26 cellular contexts compared by ENCODE assay signal in the genomic region with DNA sequence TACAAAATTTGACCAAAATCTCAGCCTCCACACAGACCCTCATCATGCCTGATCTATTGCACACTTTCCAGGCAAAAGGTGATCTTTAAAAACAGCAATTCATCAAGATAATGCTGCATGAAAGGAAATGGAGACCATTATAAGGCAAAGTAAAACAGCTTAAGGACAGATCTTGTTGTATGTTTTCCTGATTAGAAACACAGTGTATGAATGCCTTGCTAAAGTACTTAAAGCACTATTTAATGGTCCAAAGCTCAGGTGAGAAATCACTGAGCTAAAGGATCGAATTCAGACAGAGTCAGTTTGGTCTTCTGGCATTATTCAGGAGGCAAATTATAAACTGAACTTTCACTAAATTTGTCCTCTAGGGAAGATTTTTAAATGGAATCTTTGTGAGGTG. TPM values are rescaled to one million over a fixed set of nuclear protein-coding genes. Genes with fewer than 3 reads are reported as not detected.
A peak's percentile ranks its signal among the peaks of the same experiment; 100 is the strongest.
DNase-seq lines count a peak whose midpoint lies in the region; ATAC-seq, FAIRE-seq and TF ChIP-seq lines count a peak whose summit lies in the region.
"Had no signal": no experiment of that assay in that cellular context is flagged by ENCODE, and none has a peak within 500 bp of the region (broad histone marks: within the 10 kb centered on the region; RNA-seq: fewer than 3 reads in every experiment).

No MANE protein-coding gene starts in this region.

- H2BK12ac ChIP-seq in H1 (ENCODE audit: low read depth, low read length): no peak overlapping the region

- H3K4me2 ChIP-seq in H1 (ENCODE audit: insufficient read depth in 1 of 2, low read depth in 2 of 2, low read length in 2 of 2) (peak overlapping the region; percentile 54 to 57), mesendoderm (ENCODE audit: low read length) (no peak overlapping the region)

- H3K4me1 ChIP-seq in A673 (ENCODE audit: insufficient read depth, low read length, poor library complexity, severe bottlenecking): peaks cover 22% of the 10 kb centered on the region
- peaks cover 40% of the 10 kb centered on the region for H3K4me1 ChIP-seq in HUES48 (ENCODE audit: control insufficient read depth, insufficient read depth, low read length)
- peaks cover 0 to 18% (median 7%) of the 10 kb centered on the region in 4 experiments; a peak in 4 of 7 replicates for H3K4me1 ChIP-seq in H1 (replicated peaks in 1 of 4; ENCODE audit: control insufficient read depth in 3 of 4, insufficient read depth in 4 of 4, low read length in 3 of 4)
- H3K4me1 ChIP-seq in mesendoderm (ENCODE audit: control insufficient read depth, low read depth, low read length): peaks cover 2% of the 10 kb centered on the region
- H3K4me1 ChIP-seq: SJSA1 had no signal

- no peak for ATAC-seq in effector memory CD8-positive, alpha-beta T cell (replicated peaks)
- no peak for ATAC-seq in activated T-cell treated with anti-CD3 and anti-CD28 coated beads, Interleukin-2, amount 50 U/mL, for 4 hours
- ATAC-seq: HepG2 had no signal

- H3K79me2 ChIP-seq in H1 (ENCODE audit: control insufficient read depth in 1 of 2, insufficient read depth in 2 of 2, low read length in 2 of 2) (no peaks in the 10 kb centered on the region), mesendoderm (ENCODE audit: control insufficient read depth, insufficient read depth, low read length) (no peaks in the 10 kb centered on the region)

- H2BK20ac ChIP-seq in H1 (ENCODE audit: low read length): peak overlapping the region; percentile 53; the same call in 1 of the 2 replicates

- peak overlapping the region; percentile 98 for H2BK120ac ChIP-seq in H1 (replicated peaks; ENCODE audit: low read depth, low read length)
- H2BK120ac ChIP-seq in mesendoderm (ENCODE audit: low read depth, low read length): no peak overlapping the region

- no peak for TF ChIP-seq EP300 in H1 (IDR thresholded peaks at IDR 0.05; ENCODE audit: borderline replicate concordance in 1 of 2, low read depth in 2 of 2, low read length in 2 of 2)

- H3K4me3 ChIP-seq in A673 (ENCODE audit: low read depth, low read length, poor library complexity, severe bottlenecking): no peak overlapping the region
- H3K4me3 ChIP-seq in HUES48 (ENCODE audit: low read depth, low read length): peak overlapping the region; percentile 43
- peak overlapping the region in 1 of 4 experiments; percentile 44; a peak in 2 of 8 replicates for H3K4me3 ChIP-seq in H1 (ENCODE audit: extremely low read depth in 1 of 4, insufficient read depth in 2 of 4, low read depth in 3 of 4, low read length in 4 of 4)
- H3K4me3 ChIP-seq in mesendoderm (ENCODE audit: low read length): no peak overlapping the region
- H3K4me3 ChIP-seq: BLaER1 treated with 17β-estradiol and CSF1 and Interleukin-3, amounts not matched to agents 10 nM and 100 nM; GM23248; SJSA1 had no signal

- H3K4ac ChIP-seq in H1 (replicated peaks; ENCODE audit: insufficient read length, low read depth, low read length) (no peak overlapping the region), mesendoderm (ENCODE audit: low read depth, low read length) (no peak overlapping the region)

- no peak overlapping the region for H3K14ac ChIP-seq in H1 (ENCODE audit: insufficient read length)

- FAIRE-seq in H1 (lab: Jason Lieb, UNC): no peak
- FAIRE-seq: D721Med, G401.6, HepG2 had no signal

- CTCF ChIA-PET in A673 (lab: Charles Lee): no interaction called here
- CTCF ChIA-PET in H1 (lab: Charles Lee; ENCODE audit: partially characterized antibody): interaction anchor here (1.4 kb wide), 1 partner anchor 9 kb away, joined by 6 read pairs; no protein-coding TSS in a partner anchor

- H2AFZ ChIP-seq in H1 (ENCODE audit: low read length): 0 out of 2 replicates have a peak overlapping the region, but pooled peaks have one; percentile 6
- H2AFZ ChIP-seq: GM23248 had no signal

- H3K79me1 ChIP-seq in H1 (ENCODE audit: low read depth, low read length) (no peaks in the 10 kb centered on the region), mesendoderm (ENCODE audit: low read length) (no peaks in the 10 kb centered on the region)

- peak overlapping the region; percentile 61 for H3K9ac ChIP-seq in HUES48 (ENCODE audit: low read depth, low read length)
- peak overlapping the region in 2 of 4 experiments; percentile 17 to 34; a peak in 1 of 7 replicates for H3K9ac ChIP-seq in H1 (replicated peaks in 1 of 4; ENCODE audit: extremely low read depth in 1 of 4, low read depth in 3 of 4, low read length in 3 of 4)
- no peak overlapping the region for H3K9ac ChIP-seq in mesendoderm (ENCODE audit: low read length)
- H3K9ac ChIP-seq: BLaER1 treated with 17β-estradiol and CSF1 and Interleukin-3, amounts not matched to agents 10 nM and 100 nM; GM23248 had no signal

- TF ChIP-seq RAD21 in H1 (IDR thresholded peaks at IDR 0.05 in 1 of 2, conservative IDR thresholded peaks at IDR 0.05 in 1 of 2; ENCODE audit: low read depth in 2 of 2, low read length in 2 of 2): no peak

- H4K8ac ChIP-seq in H1 (ENCODE audit: extremely low read depth, insufficient read depth, low read length) (no peak overlapping the region), mesendoderm (ENCODE audit: low read depth, low read length) (no peak overlapping the region)

- POLR2A ChIA-PET in A673 (lab: Charles Lee; ENCODE audit: low non-redundant PET) (no interaction called here), H1 (lab: Charles Lee; ENCODE audit: partially characterized antibody) (interaction anchor here (1.9 kb wide), 1 partner anchor 42 kb away, joined by 7 read pairs; the partner anchor contains the start of gene C2orf69)

- intact Hi-C loops in A673 (cut with micrococcal nuclease; ENCODE audit: unreplicated experiment): loop anchor here (10.0 kb wide), 1 partner anchor 395 kb away; no protein-coding TSS in a partner anchor

- no peaks in the 10 kb centered on the region for H3K4me1 Mint-ChIP-seq in effector memory CD8-positive, alpha-beta T cell (ENCODE audit: low read depth in 2 of 2)
- no peaks in the 10 kb centered on the region for H3K4me1 Mint-ChIP-seq in activated T-cell treated with anti-CD3 and anti-CD28 coated beads, Interleukin-2, amount 50 U/mL, for 4 hours (ENCODE audit: low read depth)

- no peak overlapping the region for H3K27ac Mint-ChIP-seq in effector memory CD8-positive, alpha-beta T cell
- H3K27ac Mint-ChIP-seq: CD4-positive, alpha-beta T cell had no signal

- no peak overlapping the region for H3K23ac ChIP-seq in H1 (ENCODE audit: insufficient read length)
- no peak overlapping the region for H3K23ac ChIP-seq in mesendoderm (ENCODE audit: low read length)

- 0 out of 2 replicates have a peak, but pooled peaks cover 1% of the 10 kb centered on the region for H3K23me2 ChIP-seq in H1 (ENCODE audit: low read depth, low read length)

- H2BK15ac ChIP-seq in H1 (ENCODE audit: low read length) (no peak overlapping the region), mesendoderm (replicated peaks; ENCODE audit: low read depth) (no peak overlapping the region)

- H3K27ac ChIP-seq in A673 (ENCODE audit: low read depth, low read length, poor library complexity, severe bottlenecking) (peak overlapping the region; percentile 39), HUES48 (ENCODE audit: low read depth, low read length) (peak overlapping the region; percentile 91), H1 (ENCODE audit: low read depth, low read length) (peak overlapping the region; percentile 64), mesendoderm (ENCODE audit: low read depth, low read length) (no peak overlapping the region)
- H3K27ac ChIP-seq: BLaER1 treated with 17β-estradiol and CSF1 and Interleukin-3, amounts not matched to agents 10 nM and 100 nM; GM23248; SJSA1 had no signal

- H3K4me3 Mint-ChIP-seq in effector memory CD8-positive, alpha-beta T cell: no peak overlapping the region
- no peak overlapping the region for H3K4me3 Mint-ChIP-seq in activated T-cell treated with anti-CD3 and anti-CD28 coated beads, Interleukin-2, amount 50 U/mL, for 4 hours
- H3K4me3 Mint-ChIP-seq: CD4-positive, alpha-beta T cell had no signal

- peak overlapping the region; percentile 100 for H4K5ac ChIP-seq in H1 (ENCODE audit: insufficient read length, low read depth, low read length)
- no peak overlapping the region for H4K5ac ChIP-seq in mesendoderm (ENCODE audit: low read length)

- H2BK5ac ChIP-seq in H1 (ENCODE audit: low read depth, low read length) (peak overlapping the region; percentile 89; the same call in 1 of the 2 replicates), mesendoderm (ENCODE audit: low read length) (no peak overlapping the region)

- WGBS in H1 (ENCODE audit: extremely low coverage in 1 of 2, insufficient coverage in 1 of 2, insufficient read length in 1 of 2, insufficient replicate concordance in 2 of 2, low coverage in 1 of 2, low lambda C conversion rate in 2 of 2, missing lambda C conversion rate in 1 of 2), 2 experiments: 4% methylated on average over 1 of the region's 1 CpG; no CpG with 5 or more reads in 1 of the 2 experiments
- no CpG with 5 or more reads among the region's 1 CpG for WGBS in mesendoderm (ENCODE audit: extremely low coverage, insufficient coverage, low lambda C conversion rate)

- DNase-seq in A673 (ENCODE audit: low spot score) (no peak), H1 (ENCODE audit: low read depth in 1 of 2, low spot score in 2 of 2) (no peak), mesendoderm (peak; percentile 12), AG08395 (ENCODE audit: low spot score) (no peak)
- no peak for DNase-seq in activated T-cell treated with anti-CD3 and anti-CD28 coated beads, Interleukin-2, amount 50 U/mL, for 1 hour
- DNase-seq in effector memory CD8-positive, alpha-beta T cell: no peak
- DNase-seq in activated T-cell treated with anti-CD3 and anti-CD28 coated beads, Interleukin-2, amount 50 U/mL, for 4 hours: no peak
- DNase-seq: 8988T; CD4-positive, alpha-beta T cell; GM23248; HCEC 1CT; Kasumi-1; MV-4-11; NCI-H1105; NCI-H1436 treated with DMSO at 0.1 percent for 48 hours; NCI-H187 treated with DMSO at 0.1 percent for 48 hours; NCI-H446; NCI-H524 treated with DMSO at 0.1 percent for 48 hours; NCI-H774; Right ventricle myocardium superior had no signal

- no peaks in the 10 kb centered on the region for H4K20me1 ChIP-seq in H1 (replicated peaks in 1 of 2; ENCODE audit: control insufficient read depth in 1 of 2, insufficient read depth in 2 of 2, low read length in 2 of 2)
- H4K20me1 ChIP-seq: BLaER1 treated with 17β-estradiol and CSF1 and Interleukin-3, amounts not matched to agents 10 nM and 100 nM had no signal

- no TSS peak for BruUV-seq in A673 (replicated peaks; lab: Mats Ljungman, UMichigan)

- TF ChIP-seq CTCF in A673 (conservative IDR thresholded peaks at IDR 0.05; ENCODE audit: low read depth, low read length) (no peak), H1 (IDR thresholded peaks at IDR 0.05; ENCODE audit: control extremely low read depth in 1 of 3, insufficient read depth in 1 of 3, low read depth in 1 of 3, low read length in 3 of 3) (no peak)

- H3K36me3 ChIP-seq in A673 (ENCODE audit: insufficient read depth, low read length, poor library complexity, severe bottlenecking): no peaks in the 10 kb centered on the region
- H3K36me3 ChIP-seq in HUES48 (ENCODE audit: control insufficient read depth, insufficient read depth, low read length): no peaks in the 10 kb centered on the region
- peaks cover 0 to 3% (median 0%) of the 10 kb centered on the region in 4 experiments; a peak in 1 of 8 replicates for H3K36me3 ChIP-seq in H1 (ENCODE audit: control insufficient read depth in 2 of 4, insufficient read depth in 4 of 4, low read length in 3 of 4)
- H3K36me3 ChIP-seq in mesendoderm (ENCODE audit: control insufficient read depth, insufficient read depth, low read length): no peaks in the 10 kb centered on the region
- H3K36me3 ChIP-seq: SJSA1 had no signal

- H3K9me3 ChIP-seq in A673 (ENCODE audit: low read depth, low read length, poor library complexity, severe bottlenecking) (no peaks in the 10 kb centered on the region), HUES48 (ENCODE audit: control insufficient read depth, insufficient read depth, low read length) (peaks cover 11% of the 10 kb centered on the region), H1 (ENCODE audit: insufficient read depth in 2 of 2, low read depth in 1 of 2, low read length in 1 of 2) (peaks cover 9 to 10% of the 10 kb centered on the region in 2 experiments)

- H3K27me3 ChIP-seq in A673 (replicated peaks; ENCODE audit: insufficient read depth, low read depth, low read length, poor library complexity): no peaks in the 10 kb centered on the region
- H3K27me3 ChIP-seq in HUES48 (ENCODE audit: control insufficient read depth, insufficient read depth, low read length): no peaks in the 10 kb centered on the region
- H3K27me3 ChIP-seq in H1 (replicated peaks in 1 of 4; ENCODE audit: control insufficient read depth in 3 of 4, extremely low read depth in 1 of 4, insufficient read depth in 3 of 4, low read length in 3 of 4): no peaks in the 10 kb centered on the region
- no peaks in the 10 kb centered on the region for H3K27me3 ChIP-seq in mesendoderm (ENCODE audit: insufficient read depth, low read length, poor library complexity)
- H3K27me3 ChIP-seq: BLaER1 treated with 17β-estradiol and CSF1 and Interleukin-3, amounts not matched to agents 10 nM and 100 nM had no signal

- peaks cover 0 to 4% of the 10 kb centered on the region in 2 donors for H3K9me3 Mint-ChIP-seq in effector memory CD8-positive, alpha-beta T cell
- peaks cover 9% of the 10 kb centered on the region for H3K9me3 Mint-ChIP-seq in activated T-cell treated with anti-CD3 and anti-CD28 coated beads, Interleukin-2, amount 50 U/mL, for 4 hours

- peaks cover 32 to 52% of the 10 kb centered on the region in 2 donors for H3K27me3 Mint-ChIP-seq in effector memory CD8-positive, alpha-beta T cell
- peaks cover 9% of the 10 kb centered on the region for H3K27me3 Mint-ChIP-seq in activated T-cell treated with anti-CD3 and anti-CD28 coated beads, Interleukin-2, amount 50 U/mL, for 4 hours (ENCODE audit: low read depth)

- no peak overlapping the region for H2AK5ac ChIP-seq in H1 (ENCODE audit: low read depth, low read length)
- H2AK5ac ChIP-seq in mesendoderm (ENCODE audit: low read length): no peak overlapping the region

- H3K56ac ChIP-seq in H1 (replicated peaks; ENCODE audit: insufficient read length, low read depth, low read length): no peak overlapping the region
- H3K56ac ChIP-seq in mesendoderm (ENCODE audit: low read length): peak overlapping the region; percentile 2

- H3K18ac ChIP-seq in H1 (ENCODE audit: extremely low read depth, low read length) (peak overlapping the region; percentile 16; the same call in 1 of the 2 replicates), mesendoderm (ENCODE audit: low read length) (no peak overlapping the region)

- TF ChIP-seq POLR2A in H1 (IDR thresholded peaks at IDR 0.05; ENCODE audit: control extremely low read depth in 1 of 2, low read depth in 2 of 2, low read length in 2 of 2): no peak

- no peaks in the 10 kb centered on the region for H3K36me3 Mint-ChIP-seq in effector memory CD8-positive, alpha-beta T cell (ENCODE audit: insufficient read depth)
- peaks cover 3% of the 10 kb centered on the region for H3K36me3 Mint-ChIP-seq in activated T-cell treated with anti-CD3 and anti-CD28 coated beads, Interleukin-2, amount 50 U/mL, for 4 hours (ENCODE audit: insufficient read depth)

- peak overlapping the region; percentile 95 for H4K91ac ChIP-seq in H1 (replicated peaks; ENCODE audit: insufficient read length, low read length)

RNA-seq across cellular contexts. Expression of gene FTCDNL1, which starts 18.7 kb away (rescaled TPM):
- total RNA-seq in A673 (2021): 0.88 and 1.0 TPM in 2 replicates
- 0.61 and 0.97 TPM in 2 replicates for total RNA-seq in H1 (2021; fragmentation: NEBNext Ultra II Directional; extraction: Animal tissue kit (Norgen Biotek cat#: 25700))
- 0.38 and 0.41 TPM in 2 replicates for polyA plus RNA-seq in H1 (2011; rRNA removed)
- polyA plus RNA-seq in H1 (2011; cell fraction: cytosol; rRNA removed): 0.65 TPM
- polyA plus RNA-seq in H1 (2011; cell fraction: nucleus; rRNA removed): 0.47 TPM
- 0.25 to 1.3 TPM (median 0.64 TPM) in 4 replicates for polyA plus RNA-seq in H1 (2012, experiment 1 of 2)
- polyA plus RNA-seq in H1 (2012, experiment 2 of 2): 0.25 TPM
- 0.77 TPM for polyA plus RNA-seq in H1 (2013, experiment 1 of 2)
- 0.55 TPM for polyA plus RNA-seq in H1 (2013, experiment 2 of 2)
- 1.8 and 4.0 TPM in 2 replicates for polyA minus RNA-seq in H1 (2011; rRNA and poly(A)+ RNA removed)
- polyA minus RNA-seq in H1 (2011; cell fraction: cytosol; rRNA and poly(A)+ RNA removed): 2.5 TPM
- polyA minus RNA-seq in H1 (2011; cell fraction: nucleus; rRNA and poly(A)+ RNA removed): 4.2 TPM
- 0.17 TPM for polyA plus RNA-seq in mesendoderm (2013, experiment 1 of 2)
- 0.22 TPM for polyA plus RNA-seq in mesendoderm (2013, experiment 2 of 2)
- 1 to 10 TPM; 2.2 to 2.6 (median 2.3) TPM for total RNA-seq in activated T-cell treated with anti-CD3 and anti-CD28 coated beads, Interleukin-2, amount 50 U/mL, for 4 hours
- total RNA-seq: SJSA1 had no signal

RNA-seq across cellular contexts. Expression of gene C2orf69, which starts 41.4 kb away (rescaled TPM):
- 16.4 and 18.0 TPM in 2 replicates for total RNA-seq in A673 (2021)
- total RNA-seq in H1 (2021; fragmentation: NEBNext Ultra II Directional; extraction: Animal tissue kit (Norgen Biotek cat#: 25700)): 32.0 and 32.3 TPM in 2 replicates
- polyA plus RNA-seq in H1 (2011; rRNA removed): 3.9 and 5.1 TPM in 2 replicates
- polyA plus RNA-seq in H1 (2011; cell fraction: cytosol; rRNA removed): 5.4 TPM
- 7.3 TPM for polyA plus RNA-seq in H1 (2011; cell fraction: nucleus; rRNA removed)
- polyA plus RNA-seq in H1 (2012, experiment 1 of 2): 6.6 to 16.7 TPM (median 8.8 TPM) in 4 replicates
- polyA plus RNA-seq in H1 (2012, experiment 2 of 2): 1.3 TPM
- polyA plus RNA-seq in H1 (2013, experiment 1 of 2): 21.8 TPM
- polyA plus RNA-seq in H1 (2013, experiment 2 of 2): 20.3 TPM
- 6.7 and 9.7 TPM in 2 replicates for polyA minus RNA-seq in H1 (2011; rRNA and poly(A)+ RNA removed)
- 9.2 TPM for polyA minus RNA-seq in H1 (2011; cell fraction: cytosol; rRNA and poly(A)+ RNA removed)
- polyA minus RNA-seq in H1 (2011; cell fraction: nucleus; rRNA and poly(A)+ RNA removed): 29.8 TPM
- 12.2 TPM for polyA plus RNA-seq in mesendoderm (2013, experiment 1 of 2)
- polyA plus RNA-seq in mesendoderm (2013, experiment 2 of 2): 12.5 TPM
- total RNA-seq in activated T-cell treated with anti-CD3 and anti-CD28 coated beads, Interleukin-2, amount 50 U/mL, for 4 hours: 10 to 100 TPM; 15.1 to 17.8 (median 17.7) TPM
